Comparison of ENCODE assay signal across 18 cellular contexts in genomic region chr9:122780026-122780425, GRCh38. TPM values are rescaled to one million over a fixed set of nuclear protein-coding genes. Genes with fewer than 3 reads are reported as not detected.
DNase-seq lines count a peak whose midpoint lies in the region; ATAC-seq, FAIRE-seq and TF ChIP-seq lines count a peak whose summit lies in the region.
"Had no signal": no experiment of that assay in that cellular context is flagged by ENCODE, and none has a peak within 500 bp of the region (broad histone marks: within the 10 kb centered on the region; RNA-seq: fewer than 3 reads in every experiment).

No MANE protein-coding gene starts in this region.

- ATAC-seq in IMR-90 (ENCODE audit: low read depth) = no peak
- no peak for ATAC-seq in HG03039 (IDR thresholded peaks at IDR 0.05; ENCODE audit: unreplicated experiment)
- ATAC-seq in GM19397 (IDR thresholded peaks at IDR 0.05; ENCODE audit: unreplicated experiment) = no peak
- ATAC-seq: A549 had no signal

- H2AK5ac ChIP-seq in IMR-90 (ENCODE audit: low read depth, low read length) = peak overlapping the region; percentile 95

- no TSS peak for BruUV-seq in IMR-90 (replicated peaks; lab: Mats Ljungman, UMichigan)

- peak overlapping the region; percentile 97 for H2BK120ac ChIP-seq in IMR-90 (ENCODE audit: low read depth, low read length)

- TF ChIP-seq CTCF in IMR-90 (conservative IDR thresholded peaks at IDR 0.05; ENCODE audit: low read depth, low read length) (no peak), bronchial epithelial cell (IDR thresholded peaks at IDR 0.05; ENCODE audit: insufficient read depth, low read length, severe bottlenecking) (no peak), osteoblast (IDR thresholded peaks at IDR 0.05; ENCODE audit: extremely low read depth, low read depth, low read length) (no peak)

- peak overlapping the region; percentile 98 for H2BK20ac ChIP-seq in IMR-90 (ENCODE audit: low read depth, low read length)

- intact Hi-C loops in IMR-90 (cut with micrococcal nuclease) = no loop called here

- H3K4me2 ChIP-seq in IMR-90 (ENCODE audit: low read depth, low read length) = no peak overlapping the region
- H3K4me2 ChIP-seq in osteoblast (ENCODE audit: insufficient read depth, low read length) = no peak overlapping the region
- H3K4me2 ChIP-seq: A549 had no signal

- peak overlapping the region; percentile 81 for H2AFZ ChIP-seq in IMR-90 (replicated peaks; ENCODE audit: low read length, poor library complexity)
- H2AFZ ChIP-seq in osteoblast (ENCODE audit: low read length) = peak overlapping the region; percentile 29

- peaks cover 26% of the 10 kb centered on the region for H3K4me1 ChIP-seq in IMR-90 (ENCODE audit: control insufficient read depth, insufficient read depth, low read length)
- peaks cover 13% of the 10 kb centered on the region for H3K4me1 ChIP-seq in osteoblast (ENCODE audit: insufficient read depth, low read length)
- H3K4me1 ChIP-seq: BE2C had no signal

- POLR2A ChIA-PET in IMR-90 (lab: Charles Lee; ENCODE audit: unreplicated experiment) = no interaction called here

- H2BK15ac ChIP-seq in IMR-90 (ENCODE audit: low read depth, low read length) = peak overlapping the region; percentile 97

- DNase-seq in IMR-90 = no peak
- peak; percentile 14 for DNase-seq in bronchial epithelial cell (ENCODE audit: low read depth)
- no peak for DNase-seq in osteoblast (ENCODE audit: insufficient read length, low spot score, missing footprints)
- no peak for DNase-seq in HT-29 (ENCODE audit: low spot score)
- DNase-seq: BE2C; CD4-positive, alpha-beta memory T cell; DMS153; DMS79 treated with DMSO at 0.1 percent for 48 hours; EL; KBM-7 had no signal

- dilution Hi-C loops in IMR-90 (cut with HindIII; ENCODE audit: low sequenced_read_pairs, unreplicated experiment) = no loop called here

- no peak for FAIRE-seq in bronchial epithelial cell (lab: Jason Lieb, UNC)
- FAIRE-seq: A549, D721Med, GM12891, H54 had no signal

- peaks cover 26% of the 10 kb centered on the region for H3K9me1 ChIP-seq in IMR-90 (ENCODE audit: insufficient read depth, low read length)

- no CpG with 5 or more reads among the region's 4 CpGs for WGBS in IMR-90 (ENCODE audit: extremely low coverage in 2 of 2, insufficient read length in 1 of 2), 2 experiments

- peak overlapping the region; percentile 94; the same call in 1 of the 2 replicates for H3K23ac ChIP-seq in IMR-90 (ENCODE audit: low read depth, low read length)

- no peaks in the 10 kb centered on the region for H3K36me3 ChIP-seq in IMR-90 (ENCODE audit: control insufficient read depth, insufficient read depth, low read length)
- no peaks in the 10 kb centered on the region for H3K36me3 ChIP-seq in bronchial epithelial cell (ENCODE audit: control insufficient read depth, insufficient read depth, low read length)
- no peaks in the 10 kb centered on the region for H3K36me3 ChIP-seq in osteoblast (ENCODE audit: insufficient read depth, low read length)
- H3K36me3 ChIP-seq: BE2C had no signal

- no peak for TF ChIP-seq RAD21 in IMR-90 (IDR thresholded peaks at IDR 0.05; ENCODE audit: low read length)

- in situ Hi-C loops in IMR-90 (cut with MboI; ENCODE audit: low sequenced_read_pairs) = no loop called here

- H4K5ac ChIP-seq in IMR-90 (ENCODE audit: low read depth, low read length) = peak overlapping the region; percentile 36; the same call in 1 of the 2 replicates

- H3K56ac ChIP-seq in IMR-90 (ENCODE audit: extremely low read depth, insufficient read depth, low read length) = 0 out of 2 replicates have a peak overlapping the region, but pooled peaks have one; percentile 2

- CTCF ChIA-PET in IMR-90 (lab: Yijun Ruan, JAX) = no interaction called here

- peak overlapping the region; percentile 79 to 88; a peak in 3 of 4 replicates for H4K8ac ChIP-seq in IMR-90 (ENCODE audit: low read depth in 2 of 2, low read length in 2 of 2)

- no peaks in the 10 kb centered on the region for H3K79me2 ChIP-seq in osteoblast (ENCODE audit: insufficient read depth, low read length)

- H3K14ac ChIP-seq in IMR-90 (replicated peaks; ENCODE audit: low read depth, low read length) = peak overlapping the region; percentile 89

- no peak overlapping the region for H3K9ac ChIP-seq in IMR-90 (ENCODE audit: low read depth, low read length)

- no peak for TF ChIP-seq POLR2A in IMR-90 (IDR thresholded peaks at IDR 0.05; ENCODE audit: low read depth, low read length)

- no peaks in the 10 kb centered on the region for H3K27me3 ChIP-seq in IMR-90 (ENCODE audit: control insufficient read depth, insufficient read depth, low read length)
- no peaks in the 10 kb centered on the region for H3K27me3 ChIP-seq in bronchial epithelial cell (ENCODE audit: control insufficient read depth, insufficient read depth, low read length)
- H3K27me3 ChIP-seq in osteoblast (ENCODE audit: insufficient read depth, low read length) = peaks cover 3% of the 10 kb centered on the region

- peak overlapping the region; percentile 70 for H3K18ac ChIP-seq in IMR-90 (ENCODE audit: low read depth, low read length)

- H3K4me3 ChIP-seq in IMR-90 (ENCODE audit: insufficient read depth, low read depth, low read length) (no peak overlapping the region), bronchial epithelial cell (ENCODE audit: low read depth, low read length) (no peak overlapping the region), osteoblast (ENCODE audit: insufficient read depth, low read length) (no peak overlapping the region)
- H3K4me3 ChIP-seq: A549 had no signal

- H2BK5ac ChIP-seq in IMR-90 (ENCODE audit: low read depth, low read length, poor library complexity, severe bottlenecking) = peak overlapping the region; percentile 73

- H4K91ac ChIP-seq in IMR-90 (ENCODE audit: insufficient read depth, low read depth, low read length) = peak overlapping the region; percentile 91

- H4K20me1 ChIP-seq in IMR-90 (ENCODE audit: insufficient read depth, low read length) (no peaks in the 10 kb centered on the region), osteoblast (ENCODE audit: insufficient read depth, low read length) (no peaks in the 10 kb centered on the region)

- H3K79me1 ChIP-seq in IMR-90 (ENCODE audit: low read depth in 1 of 2, low read length in 2 of 2) = no peaks in the 10 kb centered on the region

- H3K27ac ChIP-seq in IMR-90 (ENCODE audit: insufficient read depth, low read length) (no peak overlapping the region; the same call in 1 of the 2 replicates), osteoblast (ENCODE audit: low read depth, low read length) (no peak overlapping the region)
- H3K27ac ChIP-seq: A549, C4-2B had no signal

- H3K4ac ChIP-seq in IMR-90 (ENCODE audit: low read depth, low read length) = peak overlapping the region; percentile 95

- no peak overlapping the region for H2AK9ac ChIP-seq in IMR-90 (replicated peaks; ENCODE audit: low read depth, low read length, poor library complexity)

- H3K9me3 ChIP-seq in IMR-90 (ENCODE audit: control insufficient read depth, insufficient read depth, low read length) (no peaks in the 10 kb centered on the region), osteoblast (ENCODE audit: low read depth, low read length) (no peaks in the 10 kb centered on the region)
- H3K9me3 ChIP-seq: A549, BE2C had no signal

TF ChIP-seq in IMR-90, 13 proteins besides CTCF, POLR2A, EP300 and RAD21 (continues in another document):
- TF ChIP-seq MAFK (IDR thresholded peaks at IDR 0.05; ENCODE audit: low read depth, low read length) (no peak), RFX5 (IDR thresholded peaks at IDR 0.05; ENCODE audit: low read depth, low read length) (no peak), CHD1 (IDR thresholded peaks at IDR 0.05; ENCODE audit: low read depth, low read length) (no peak), BHLHE40 (IDR thresholded peaks at IDR 0.05; ENCODE audit: low read depth, low read length) (no peak), FOS (IDR thresholded peaks at IDR 0.05; ENCODE audit: low read depth, low read length) (no peak), RCOR1 (IDR thresholded peaks at IDR 0.05; ENCODE audit: insufficient replicate concordance, low read length) (no peak)

RNA-seq across cellular contexts. Expression of gene OR5C1, which starts 8.7 kb away (rescaled TPM):
- total RNA-seq in IMR-90 (2012; rRNA removed) (not detected in 2 replicates), bronchial epithelial cell (not detected in 2 replicates), osteoblast (not detected in 2 replicates)
- not detected in 2 replicates for polyA plus RNA-seq in IMR-90 (2012; rRNA removed)
- polyA plus RNA-seq in IMR-90 (2012; cell fraction: cytosol; rRNA removed) = not detected in 2 replicates
- not detected in 2 replicates for polyA plus RNA-seq in IMR-90 (2012; cell fraction: nucleus; rRNA removed; ENCODE audit: low replicate concordance)
- not detected in 2 replicates for total RNA-seq in HT-29 (2014; rRNA removed; shearing (Covaris generic))
- total RNA-seq: CD4-positive, alpha-beta memory T cell had no signal
- polyA plus RNA-seq: A549; AG04450; CD4-positive, alpha-beta memory T cell had no signal

RNA-seq across cellular contexts. Expression of gene OR1K1, which starts 19.9 kb away (rescaled TPM):
- total RNA-seq in IMR-90 (2012; rRNA removed) (not detected in 2 replicates), bronchial epithelial cell (not detected in 2 replicates), osteoblast (not detected in 2 replicates)
- polyA plus RNA-seq in IMR-90 (2012; rRNA removed) = not detected in 2 replicates
- not detected in 2 replicates for polyA plus RNA-seq in IMR-90 (2012; cell fraction: cytosol; rRNA removed)
- not detected in 2 replicates for polyA plus RNA-seq in IMR-90 (2012; cell fraction: nucleus; rRNA removed; ENCODE audit: low replicate concordance)
- total RNA-seq in HT-29 (2014; rRNA removed; shearing (Covaris generic)) = not detected in 2 replicates
- total RNA-seq: CD4-positive, alpha-beta memory T cell had no signal
- polyA plus RNA-seq: A549; AG04450; CD4-positive, alpha-beta memory T cell had no signal

RNA-seq across cellular contexts. Expression of gene OR1L6, which starts 37.9 kb away (rescaled TPM):
- total RNA-seq in IMR-90 (2012; rRNA removed) = not detected in 2 replicates
- polyA plus RNA-seq in IMR-90 (2012; rRNA removed) = not detected in 2 replicates
- not detected in 2 replicates for polyA plus RNA-seq in IMR-90 (2012; cell fraction: cytosol; rRNA removed)
- polyA plus RNA-seq in IMR-90 (2012; cell fraction: nucleus; rRNA removed; ENCODE audit: low replicate concordance) = not detected in 2 replicates
- not detected in 2 replicates for total RNA-seq in bronchial epithelial cell
- not detected in 2 replicates for total RNA-seq in osteoblast
- not detected in 2 replicates for total RNA-seq in HT-29 (2014; rRNA removed; shearing (Covaris generic))
- total RNA-seq: CD4-positive, alpha-beta memory T cell had no signal
- polyA plus RNA-seq: A549; AG04450; CD4-positive, alpha-beta memory T cell had no signal

RNA-seq across cellular contexts. Expression of gene PDCL, which starts 48.4 kb away (rescaled TPM):
- total RNA-seq in IMR-90 (2012; rRNA removed) (22.2 and 38.3 TPM in 2 replicates), bronchial epithelial cell (31.4 and 31.6 TPM in 2 replicates), osteoblast (31.8 and 37.3 TPM in 2 replicates)
- 8.7 and 10.1 TPM in 2 replicates for polyA plus RNA-seq in IMR-90 (2012; rRNA removed)
- 4.5 and 4.6 TPM in 2 replicates for polyA plus RNA-seq in IMR-90 (2012; cell fraction: cytosol; rRNA removed)
- 1.8 and 4.0 TPM in 2 replicates for polyA plus RNA-seq in IMR-90 (2012; cell fraction: nucleus; rRNA removed; ENCODE audit: low replicate concordance)
- 10.5 and 15.5 TPM in 2 replicates for total RNA-seq in HT-29 (2014; rRNA removed; shearing (Covaris generic))

RNA-seq across cellular contexts. Expression of gene OR1L4, which starts 56.2 kb away (rescaled TPM):
- total RNA-seq in IMR-90 (2012; rRNA removed) = not detected in 2 replicates
- not detected in 2 replicates for polyA plus RNA-seq in IMR-90 (2012; rRNA removed)
- polyA plus RNA-seq in IMR-90 (2012; cell fraction: cytosol; rRNA removed) = not detected in 2 replicates
- not detected in 2 replicates for polyA plus RNA-seq in IMR-90 (2012; cell fraction: nucleus; rRNA removed; ENCODE audit: low replicate concordance)
- not detected in 2 replicates for total RNA-seq in bronchial epithelial cell
- total RNA-seq in osteoblast = not detected in 2 replicates
- total RNA-seq in HT-29 (2014; rRNA removed; shearing (Covaris generic)) = not detected in 2 replicates
- total RNA-seq: CD4-positive, alpha-beta memory T cell had no signal
- polyA plus RNA-seq: A549; AG04450; CD4-positive, alpha-beta memory T cell had no signal
